14 cellular contexts compared by ENCODE assay signal in genomic region chr12:89695830-89696229, GRCh38. TPM values are rescaled to one million over a fixed set of nuclear protein-coding genes. Genes with fewer than 3 reads are reported as not detected.
DNase-seq lines count a peak whose midpoint lies in the region; ATAC-seq lines count a peak whose summit lies in the region.
"Had no signal": no experiment of that assay in that cellular context is flagged by ENCODE, and none has a peak within 500 bp of the region (broad histone marks: within the 10 kb centered on the region; RNA-seq: fewer than 3 reads in every experiment).

No MANE protein-coding gene starts in this region.

- H3K36me3 Mint-ChIP-seq in CD4-positive, CD25-positive, alpha-beta regulatory T cell, result peaks cover 9% of the 10 kb centered on the region
- H3K36me3 Mint-ChIP-seq in activated T-helper 17 cell treated with anti-CD3 and anti-CD28 coated beads, Interleukin-2, amount 50 U/mL, for 72 hours (ENCODE audit: low read depth), result peaks cover 6% of the 10 kb centered on the region
- H3K36me3 Mint-ChIP-seq in activated T-helper 1 cell treated with anti-CD3 and anti-CD28 coated beads, Interleukin-12 subunit alpha, Interleukin-12 subunit beta, Interleukin-2, Interleukin-4 antibody, amounts not matched to agents 30 ng/mL and 10 ng/mL and 1 ng/mL, durations not matched to agents 14 hours and 24 hours and 36 hours (ENCODE audit: low read depth), result no peaks in the 10 kb centered on the region

- no peak overlapping the region for H3K27ac ChIP-seq in CD4-positive, CD25-positive, alpha-beta regulatory T cell (ENCODE audit: insufficient read depth, low read length, poor library complexity, severe bottlenecking)
- H3K27ac ChIP-seq: colonic mucosa had no signal

- no peaks in the 10 kb centered on the region for H3K9me3 ChIP-seq in CD4-positive, CD25-positive, alpha-beta regulatory T cell (ENCODE audit: control insufficient read depth in 2 of 2, low read length in 2 of 2)
- H3K9me3 ChIP-seq: colonic mucosa had no signal

- H3K4me1 ChIP-seq in CD4-positive, CD25-positive, alpha-beta regulatory T cell (ENCODE audit: control insufficient read depth, insufficient read depth, low read length, poor library complexity, severe bottlenecking), result peaks cover 79% of the 10 kb centered on the region
- H3K4me1 ChIP-seq: colonic mucosa had no signal

- peak overlapping the region in 2 of 4 donors; percentile 4 to 21 for H3K4me3 Mint-ChIP-seq in CD4-positive, CD25-positive, alpha-beta regulatory T cell
- peak overlapping the region; percentile 35 for H3K4me3 Mint-ChIP-seq in activated T-helper 17 cell treated with anti-CD3 and anti-CD28 coated beads, Interleukin-2, amount 50 U/mL, for 72 hours
- H3K4me3 Mint-ChIP-seq in activated T-helper 1 cell treated with anti-CD3 and anti-CD28 coated beads, Interleukin-12 subunit alpha, Interleukin-12 subunit beta, Interleukin-2, Interleukin-4 antibody, amounts not matched to agents 30 ng/mL and 10 ng/mL and 1 ng/mL, durations not matched to agents 14 hours and 24 hours and 36 hours, result no peak overlapping the region

- H3K36me3 ChIP-seq in CD4-positive, CD25-positive, alpha-beta regulatory T cell (ENCODE audit: control insufficient read depth, insufficient read depth, low read length), result no peaks in the 10 kb centered on the region
- H3K36me3 ChIP-seq: colonic mucosa had no signal

- peak overlapping the region; percentile 4 for H3K4me3 ChIP-seq in CD4-positive, CD25-positive, alpha-beta regulatory T cell (ENCODE audit: low read depth, low read length)
- H3K4me3 ChIP-seq: colonic mucosa had no signal

- H3K27me3 ChIP-seq in CD4-positive, CD25-positive, alpha-beta regulatory T cell (ENCODE audit: control insufficient read depth, insufficient read depth, low read length), result no peaks in the 10 kb centered on the region
- H3K27me3 ChIP-seq: colonic mucosa had no signal

- no peaks in the 10 kb centered on the region for H3K27me3 Mint-ChIP-seq in CD4-positive, CD25-positive, alpha-beta regulatory T cell
- H3K27me3 Mint-ChIP-seq in activated T-helper 17 cell treated with anti-CD3 and anti-CD28 coated beads, Interleukin-2, amount 50 U/mL, for 72 hours, result no peaks in the 10 kb centered on the region
- no peaks in the 10 kb centered on the region for H3K27me3 Mint-ChIP-seq in activated T-helper 1 cell treated with anti-CD3 and anti-CD28 coated beads, Interleukin-12 subunit alpha, Interleukin-12 subunit beta, Interleukin-2, Interleukin-4 antibody, amounts not matched to agents 30 ng/mL and 10 ng/mL and 1 ng/mL, durations not matched to agents 14 hours and 24 hours and 36 hours (ENCODE audit: insufficient read depth)

- H3K9me3 Mint-ChIP-seq in CD4-positive, CD25-positive, alpha-beta regulatory T cell, result no peaks in the 10 kb centered on the region
- no peaks in the 10 kb centered on the region for H3K9me3 Mint-ChIP-seq in activated T-helper 17 cell treated with anti-CD3 and anti-CD28 coated beads, Interleukin-2, amount 50 U/mL, for 72 hours
- H3K9me3 Mint-ChIP-seq in activated T-helper 1 cell treated with anti-CD3 and anti-CD28 coated beads, Interleukin-12 subunit alpha, Interleukin-12 subunit beta, Interleukin-2, Interleukin-4 antibody, amounts not matched to agents 30 ng/mL and 10 ng/mL and 1 ng/mL, durations not matched to agents 14 hours and 24 hours and 36 hours, result no peaks in the 10 kb centered on the region

- ATAC-seq in CD4-positive, CD25-positive, alpha-beta regulatory T cell (ENCODE audit: low read depth in 2 of 2), result no peak
- peak; percentile 64 for ATAC-seq in GM19324 (IDR thresholded peaks at IDR 0.05; ENCODE audit: low FRiP score, unreplicated experiment)
- peak; percentile 48 for ATAC-seq in HG03108 (IDR thresholded peaks at IDR 0.05; ENCODE audit: unreplicated experiment)
- ATAC-seq in activated T-helper 17 cell treated with anti-CD3 and anti-CD28 coated beads, Interleukin-2, amount 50 U/mL, for 72 hours (replicated peaks), result peak; percentile 15

- peak overlapping the region in 1 of 3 donors; percentile 5 for H3K27ac Mint-ChIP-seq in CD4-positive, CD25-positive, alpha-beta regulatory T cell
- peak overlapping the region; percentile 78 for H3K27ac Mint-ChIP-seq in activated T-helper 17 cell treated with anti-CD3 and anti-CD28 coated beads, Interleukin-2, amount 50 U/mL, for 72 hours
- H3K27ac Mint-ChIP-seq in activated T-helper 1 cell treated with anti-CD3 and anti-CD28 coated beads, Interleukin-12 subunit alpha, Interleukin-12 subunit beta, Interleukin-2, Interleukin-4 antibody, amounts not matched to agents 30 ng/mL and 10 ng/mL and 1 ng/mL, durations not matched to agents 14 hours and 24 hours and 36 hours, result no peak overlapping the region

- intact Hi-C loops in activated T-helper 1 cell treated with anti-CD3 and anti-CD28 coated beads, Interleukin-12 subunit alpha, Interleukin-12 subunit beta, Interleukin-2, Interleukin-4 antibody, amounts not matched to agents 30 ng/mL and 10 ng/mL and 1 ng/mL, durations not matched to agents 14 hours and 24 hours and 36 hours (cut with micrococcal nuclease), result no loop called here

- peaks cover 64 to 89% (median 78%) of the 10 kb centered on the region in 4 donors for H3K4me1 Mint-ChIP-seq in CD4-positive, CD25-positive, alpha-beta regulatory T cell
- peaks cover 54% of the 10 kb centered on the region for H3K4me1 Mint-ChIP-seq in activated T-helper 17 cell treated with anti-CD3 and anti-CD28 coated beads, Interleukin-2, amount 50 U/mL, for 72 hours
- peaks cover 8% of the 10 kb centered on the region for H3K4me1 Mint-ChIP-seq in activated T-helper 1 cell treated with anti-CD3 and anti-CD28 coated beads, Interleukin-12 subunit alpha, Interleukin-12 subunit beta, Interleukin-2, Interleukin-4 antibody, amounts not matched to agents 30 ng/mL and 10 ng/mL and 1 ng/mL, durations not matched to agents 14 hours and 24 hours and 36 hours (ENCODE audit: low read depth)

- no peak for DNase-seq in CD4-positive, CD25-positive, alpha-beta regulatory T cell
- DNase-seq in CD1c-positive myeloid dendritic cell (ENCODE audit: extremely low spot score), result no peak
- no peak for DNase-seq in stimulated activated CD4-positive, alpha-beta T cell treated with anti-CD3 and anti-CD28 coated beads, Interleukin-4, amount 100 ng/mL, for 4 hours
- DNase-seq in activated CD8-positive, alpha-beta memory T cell treated with anti-CD3 and anti-CD28 coated beads, Interleukin-2, amount 50 U/mL, for 48 hours, result no peak
- DNase-seq in activated T-helper 1 cell treated with anti-CD3 and anti-CD28 coated beads, Interleukin-12 subunit alpha, Interleukin-12 subunit beta, Interleukin-2, Interleukin-4 antibody, amounts not matched to agents 30 ng/mL and 10 ng/mL and 1 ng/mL, durations not matched to agents 14 hours and 24 hours and 36 hours (ENCODE audit: low spot score), result no peak
- DNase-seq: activated CD8-positive, alpha-beta memory T cell treated with anti-CD3 and anti-CD28 coated beads for 24 hours; colonic mucosa; DMS79 treated with DMSO at 0.1 percent for 48 hours; GOT3; midbrain; stimulated activated CD4-positive, alpha-beta T cell treated with anti-CD3 and anti-CD28 coated beads, Interleukin-1b, Interleukin-23, amount 100 ng/mL, for 48 hours had no signal

RNA-seq across cellular contexts. Expression of gene ATP2B1, which starts 12.8 kb away (rescaled TPM):
- 189 TPM for total RNA-seq in CD4-positive, CD25-positive, alpha-beta regulatory T cell
- 10 to 100 TPM; 51.1 to 78.6 (median 66.4) TPM for polyA plus RNA-seq in CD4-positive, CD25-positive, alpha-beta regulatory T cell
- 10 to 100 TPM; 21.1 to 27.0 TPM for total RNA-seq in activated T-helper 17 cell treated with anti-CD3 and anti-CD28 coated beads, Interleukin-2, amount 50 U/mL, for 72 hours
- 21.4 and 24.7 TPM in 2 replicates for total RNA-seq in activated T-helper 1 cell treated with anti-CD3 and anti-CD28 coated beads, Interleukin-12 subunit alpha, Interleukin-12 subunit beta, Interleukin-2, Interleukin-4 antibody, amounts not matched to agents 30 ng/mL and 10 ng/mL and 1 ng/mL, durations not matched to agents 14 hours and 24 hours and 36 hours

Comparison
In these comparisons a context has a peak if more than half of its experiments do, and no peak if none do; other contexts are left out.
1. ATAC-seq: peak in GM19324 (single experiment), HG03108 (single experiment) and activated T-helper 17 cell treated with anti-CD3 and anti-CD28 coated beads, Interleukin-2, amount 50 U/mL, for 72 hours (single experiment); none in CD4-positive, CD25-positive, alpha-beta regulatory T cell (0 of 2).